Comparison of ENCODE assay signal across 17 cellular contexts in genomic region chr4:123423819-123424218, GRCh38. TPM values are rescaled to one million over a fixed set of nuclear protein-coding genes. Genes with fewer than 3 reads are reported as not detected.
DNase-seq lines count a peak whose midpoint lies in the region; ATAC-seq and TF ChIP-seq lines count a peak whose summit lies in the region.
"Had no signal": no experiment of that assay in that cellular context is flagged by ENCODE, and none has a peak within 500 bp of the region (broad histone marks: within the 10 kb centered on the region; RNA-seq: fewer than 3 reads in every experiment).

No MANE protein-coding gene starts in this region.

- peak overlapping the region; percentile 48 for H3K27ac Mint-ChIP-seq in activated CD4-positive, alpha-beta memory T cell treated with anti-CD3 and anti-CD28 coated beads, Interleukin-2, amount 10 ng/mL, durations not matched to agents 7 days and 5 days
- H3K27ac Mint-ChIP-seq in activated naive CD8-positive, alpha-beta T cell treated with anti-CD3 and anti-CD28 coated beads, Interleukin-2, amount 50 U/mL, for 24 hours, result peak overlapping the region; percentile 93

- H3K4me3 Mint-ChIP-seq in activated T-cell treated with anti-CD3 and anti-CD28 coated beads, Interleukin-2, amount 50 U/mL, for 4 hours, result peak overlapping the region; percentile 62
- H3K4me3 Mint-ChIP-seq in activated CD4-positive, alpha-beta memory T cell treated with anti-CD3 and anti-CD28 coated beads, Interleukin-2, amount 10 ng/mL, durations not matched to agents 7 days and 5 days, result no peak overlapping the region
- peak overlapping the region; percentile 77 for H3K4me3 Mint-ChIP-seq in activated naive CD8-positive, alpha-beta T cell treated with anti-CD3 and anti-CD28 coated beads, Interleukin-2, amount 50 U/mL, for 24 hours

- no peak for TF ChIP-seq CTCF in NB4 (IDR thresholded peaks at IDR 0.05; ENCODE audit: low read depth, low read length)

- no peak overlapping the region for H3K4me3 ChIP-seq in NB4 (ENCODE audit: low read depth, low read length)

- ATAC-seq in activated T-cell treated with anti-CD3 and anti-CD28 coated beads, Interleukin-2, amount 50 U/mL, for 4 hours, result no peak
- ATAC-seq in activated naive CD8-positive, alpha-beta T cell treated with anti-CD3 and anti-CD28 coated beads, Interleukin-2, amount 50 U/mL, for 24 hours, result no peak
- ATAC-seq: PC-3 had no signal

- H3K9me3 Mint-ChIP-seq in activated T-cell treated with anti-CD3 and anti-CD28 coated beads, Interleukin-2, amount 50 U/mL, for 4 hours, result peaks cover 7% of the 10 kb centered on the region
- peaks cover 14% of the 10 kb centered on the region for H3K9me3 Mint-ChIP-seq in activated CD4-positive, alpha-beta memory T cell treated with anti-CD3 and anti-CD28 coated beads, Interleukin-2, amount 10 ng/mL, durations not matched to agents 7 days and 5 days
- H3K9me3 Mint-ChIP-seq in activated naive CD8-positive, alpha-beta T cell treated with anti-CD3 and anti-CD28 coated beads, Interleukin-2, amount 50 U/mL, for 24 hours, result peaks cover 33% of the 10 kb centered on the region

- peaks cover 4% of the 10 kb centered on the region for H3K27me3 Mint-ChIP-seq in activated T-cell treated with anti-CD3 and anti-CD28 coated beads, Interleukin-2, amount 50 U/mL, for 4 hours (ENCODE audit: low read depth)
- H3K27me3 Mint-ChIP-seq in activated CD4-positive, alpha-beta memory T cell treated with anti-CD3 and anti-CD28 coated beads, Interleukin-2, amount 10 ng/mL, durations not matched to agents 7 days and 5 days, result no peaks in the 10 kb centered on the region
- no peaks in the 10 kb centered on the region for H3K27me3 Mint-ChIP-seq in activated naive CD8-positive, alpha-beta T cell treated with anti-CD3 and anti-CD28 coated beads, Interleukin-2, amount 50 U/mL, for 24 hours

- no peak for TF ChIP-seq POLR2A in NB4 (IDR thresholded peaks at IDR 0.05; ENCODE audit: extremely low read depth, insufficient read length)

- no peaks in the 10 kb centered on the region for H3K36me3 Mint-ChIP-seq in activated T-cell treated with anti-CD3 and anti-CD28 coated beads, Interleukin-2, amount 50 U/mL, for 4 hours (ENCODE audit: insufficient read depth)
- H3K36me3 Mint-ChIP-seq in activated CD4-positive, alpha-beta memory T cell treated with anti-CD3 and anti-CD28 coated beads, Interleukin-2, amount 10 ng/mL, durations not matched to agents 7 days and 5 days (ENCODE audit: low read depth), result peaks cover 12% of the 10 kb centered on the region
- peaks cover 27% of the 10 kb centered on the region for H3K36me3 Mint-ChIP-seq in activated naive CD8-positive, alpha-beta T cell treated with anti-CD3 and anti-CD28 coated beads, Interleukin-2, amount 50 U/mL, for 24 hours (ENCODE audit: low read depth)

- no peak for DNase-seq in activated T-cell treated with anti-CD3 and anti-CD28 coated beads, Interleukin-2, amount 50 U/mL, for 4 hours
- DNase-seq in activated T-cell treated with anti-CD3 and anti-CD28 coated beads for 4 hours (no peak), NB4 (ENCODE audit: low read depth) (peak; percentile 25), DMS 273 treated with DMSO at 0.1 percent for 48 hours (lab: John Stamatoyannopoulos, UW) (no peak), HT-29 (ENCODE audit: low spot score) (no peak)
- DNase-seq in activated CD4-positive, alpha-beta memory T cell treated with anti-CD3 and anti-CD28 coated beads, Interleukin-2, amount 10 ng/mL, durations not matched to agents 7 days and 5 days, result no peak
- DNase-seq in activated naive CD8-positive, alpha-beta T cell treated with anti-CD3 and anti-CD28 coated beads, Interleukin-2, amount 50 U/mL, for 24 hours, result no peak
- DNase-seq in activated effector memory CD4-positive, alpha-beta T cell treated with anti-CD3 and anti-CD28 coated beads, Interleukin-2, amount 50 U/mL, for 16 hours, result no peak
- DNase-seq: C1 segment of cervical spinal cord, GF-D8, GOT3, KBM-7, NCI-H1436, NCI-H2029, NCI-H2171, NCI-H446 treated with DMSO at 0.1 percent for 48 hours, PC-3 had no signal

- H3K4me1 Mint-ChIP-seq in activated T-cell treated with anti-CD3 and anti-CD28 coated beads, Interleukin-2, amount 50 U/mL, for 4 hours (ENCODE audit: low read depth), result peaks cover 33% of the 10 kb centered on the region
- H3K4me1 Mint-ChIP-seq in activated CD4-positive, alpha-beta memory T cell treated with anti-CD3 and anti-CD28 coated beads, Interleukin-2, amount 10 ng/mL, durations not matched to agents 7 days and 5 days, result peaks cover 49% of the 10 kb centered on the region
- peaks cover 64% of the 10 kb centered on the region for H3K4me1 Mint-ChIP-seq in activated naive CD8-positive, alpha-beta T cell treated with anti-CD3 and anti-CD28 coated beads, Interleukin-2, amount 50 U/mL, for 24 hours

- POLR2A ChIA-PET in activated CD4-positive, alpha-beta memory T cell treated with anti-CD3 and anti-CD28 coated beads, Interleukin-2, amount 10 ng/mL, durations not matched to agents 7 days and 5 days (lab: Charles Lee), result interaction anchor here (0.9 kb wide), 1 partner anchor 25 kb away, joined by 6 read pairs; no protein-coding TSS in a partner anchor

- CTCF ChIA-PET in activated CD4-positive, alpha-beta memory T cell treated with anti-CD3 and anti-CD28 coated beads, Interleukin-2, amount 10 ng/mL, durations not matched to agents 7 days and 5 days (lab: Charles Lee), result interaction anchor here (0.8 to 1.2 kb wide), 3 partner anchors 12 to 24 kb away, joined by 3 to 5 read pairs (median 3); no protein-coding TSS in a partner anchor

RNA-seq across cellular contexts. Expression of gene SPRY1, which starts 27.2 kb away (rescaled TPM):
- 10 to 100 TPM; 31.8 to 65.2 (median 48.4) TPM for total RNA-seq in activated T-cell treated with anti-CD3 and anti-CD28 coated beads, Interleukin-2, amount 50 U/mL, for 4 hours
- 10 to 100 TPM; 16.5 to 18.5 TPM for total RNA-seq in activated CD4-positive, alpha-beta memory T cell treated with anti-CD3 and anti-CD28 coated beads, Interleukin-2, amount 10 ng/mL, durations not matched to agents 7 days and 5 days
- 18.9 and 22.4 TPM in 2 replicates for total RNA-seq in HT-29 (2014; rRNA removed; shearing (Covaris generic))
